1 cellular context compared by ENCODE assay signal in genomic region chrX:80578518-80579105, GRCh38.
TF ChIP-seq lines count a peak whose summit lies in the region.

No MANE protein-coding gene starts in this region.

TF ChIP-seq in WTC11, 78 proteins besides CTCF, POLR2A, EP300 and RAD21 (continued from another document):
- no peak for TF ChIP-seq MAX (CRISPR knock-in tag; IDR thresholded peaks at IDR 0.05)
- TF ChIP-seq ZNF423 (CRISPR knock-in tag; IDR thresholded peaks at IDR 0.05) = no peak
- no peak for TF ChIP-seq ZNF263 (CRISPR knock-in tag; IDR thresholded peaks at IDR 0.05; ENCODE audit: low read depth)
